Comparison of ENCODE assay signal across 8 cellular contexts in genomic region chr4:107037188-107037587, GRCh38. TPM values are rescaled to one million over a fixed set of nuclear protein-coding genes. Genes with fewer than 3 reads are reported as not detected.
DNase-seq lines count a peak whose midpoint lies in the region; ATAC-seq, FAIRE-seq and TF ChIP-seq lines count a peak whose summit lies in the region.

No MANE protein-coding gene starts in this region.

- peaks cover 2% of the 10 kb centered on the region for H3K27me3 ChIP-seq in GM06990 (replicated peaks; ENCODE audit: control insufficient read depth, insufficient read depth, low read length)
- H3K27me3 ChIP-seq in lower lobe of right lung (ENCODE audit: low read depth) = peaks cover 66% of the 10 kb centered on the region

- H3K36me3 ChIP-seq in GM06990 (ENCODE audit: control insufficient read depth, insufficient read depth, low read length) (no peaks in the 10 kb centered on the region), lower lobe of right lung (no peaks in the 10 kb centered on the region)

- intact Hi-C loops in lower lobe of right lung (cut with DNase I) = no loop called here

- H3K4me3 ChIP-seq in GM06990 (replicated peaks; ENCODE audit: low read depth, low read length) (no peak overlapping the region), lower lobe of right lung (peak overlapping the region; percentile 47)

- H3K9me3 ChIP-seq in lower lobe of right lung = no peaks in the 10 kb centered on the region

- no peak for FAIRE-seq in urothelium cell line (lab: Jason Lieb, UNC)

- H3K4me1 ChIP-seq in lower lobe of right lung = peaks cover 32% of the 10 kb centered on the region

- no peak overlapping the region for H3K27ac ChIP-seq in lower lobe of right lung

- peak; percentile 56 for TF ChIP-seq CTCF in GM06990 (IDR thresholded peaks at IDR 0.05; ENCODE audit: insufficient read depth, low read length, poor library complexity, severe bottlenecking)
- peak; percentile 43 for TF ChIP-seq CTCF in lower lobe of right lung (IDR thresholded peaks at IDR 0.05)

- DNase-seq in GM06990 (ENCODE audit: extremely low read depth, insufficient read length) = no peak
- peak; percentile 46 to 52 for DNase-seq in Kasumi-1 (lab: John Stamatoyannopoulos, UW)
- DNase-seq in cerebellar cortex (ENCODE audit: low spot score) = peak; percentile 32
- DNase-seq in lower lobe of right lung = peak; percentile 49
- peak; percentile 29 for DNase-seq in urothelium cell line (ENCODE audit: low spot score)
- no peak for DNase-seq in cortex of kidney (lab: John Stamatoyannopoulos, UW)
- DNase-seq in COR-L47 (lab: John Stamatoyannopoulos, UW) = no peak
- DNase-seq in NCI-H774 (lab: John Stamatoyannopoulos, UW) = no peak

- ATAC-seq in lower lobe of right lung = peak; percentile 58 to 64

RNA-seq across cellular contexts. Expression of gene DKK2, which starts 1.1 kb away (rescaled TPM):
- total RNA-seq in lower lobe of right lung = 11.9 TPM

Comparison
In these comparisons a context has a peak if more than half of its experiments do, and no peak if none do; other contexts are left out.
1. DNase-seq: peak in Kasumi-1 (2 of 2), cerebellar cortex (single experiment), lower lobe of right lung (single experiment) and urothelium cell line (single experiment); none in GM06990 (single experiment), cortex of kidney (single experiment), COR-L47 (single experiment) and NCI-H774 (single experiment).